ENCODE assay signal across 9 cellular contexts in the genomic region with DNA sequence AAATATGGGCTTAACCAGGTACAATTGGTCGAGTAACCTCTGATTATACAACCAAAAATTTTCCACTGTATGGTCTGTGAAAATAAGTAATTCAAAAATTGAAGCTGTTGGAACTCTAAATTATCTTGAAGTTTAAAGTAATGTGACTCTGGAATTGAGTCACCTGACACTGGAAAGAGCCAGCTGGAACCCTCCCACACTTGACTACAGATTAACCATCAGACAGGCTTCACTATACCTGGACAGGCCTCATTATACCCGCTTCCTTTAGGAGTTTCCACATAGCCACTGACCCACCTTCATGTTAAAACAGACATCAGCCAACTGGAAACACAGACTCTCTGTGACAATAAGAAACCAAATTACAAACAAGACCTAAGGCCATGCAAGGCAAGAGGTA. TPM values are rescaled to one million over a fixed set of nuclear protein-coding genes. Genes with fewer than 3 reads are reported as not detected.
DNase-seq lines count a peak whose midpoint lies in the region; ATAC-seq and TF ChIP-seq lines count a peak whose summit lies in the region.
"Had no signal": no experiment of that assay in that cellular context is flagged by ENCODE, and none has a peak within 500 bp of the region (broad histone marks: within the 10 kb centered on the region; RNA-seq: fewer than 3 reads in every experiment).

No MANE protein-coding gene starts in this region.

- no peaks in the 10 kb centered on the region for H3K27me3 ChIP-seq in right cardiac atrium (ENCODE audit: control insufficient read depth, insufficient read depth)

- no peak for DNase-seq in right cardiac atrium
- no peak for DNase-seq in left cardiac atrium
- no peak for DNase-seq in central memory CD8-positive, alpha-beta T cell (ENCODE audit: low spot score in 2 of 2)
- peak; percentile 25 for DNase-seq in mucosa of gallbladder (ENCODE audit: low spot score)
- DNase-seq in type B pancreatic cell (ENCODE audit: extremely low spot score, unreplicated experiment) = no peak
- DNase-seq in omental fat pad (ENCODE audit: low spot score) = no peak
- no peak for DNase-seq in activated CD4-positive, alpha-beta T cell treated with anti-CD3 and anti-CD28 coated beads, Interleukin-2, amount 50 U/mL, for 1 hour
- no peak for DNase-seq in NCI-H524 treated with DMSO at 0.1 percent for 48 hours (lab: John Stamatoyannopoulos, UW)

- H3K27me3 Mint-ChIP-seq in central memory CD8-positive, alpha-beta T cell = no peaks in the 10 kb centered on the region
- no peaks in the 10 kb centered on the region for H3K27me3 Mint-ChIP-seq in type B pancreatic cell

- no peak overlapping the region for H3K27ac Mint-ChIP-seq in central memory CD8-positive, alpha-beta T cell (ENCODE audit: low read depth)
- H3K27ac Mint-ChIP-seq in type B pancreatic cell = peak overlapping the region; percentile 80

- intact Hi-C loops in right cardiac atrium (cut with DNase I) (no loop called here), left cardiac atrium (cut with DNase I) (no loop called here)

- peaks cover 3% of the 10 kb centered on the region for H3K4me1 ChIP-seq in right cardiac atrium (ENCODE audit: control insufficient read depth, insufficient read depth, low read length)

- WGBS in right cardiac atrium = 79% methylated on average over 2 of the region's 2 CpGs

- peak overlapping the region; percentile 63 for H3K4me3 ChIP-seq in right cardiac atrium (ENCODE audit: low read length)

- H3K9me3 Mint-ChIP-seq in central memory CD8-positive, alpha-beta T cell = no peaks in the 10 kb centered on the region
- H3K9me3 Mint-ChIP-seq in type B pancreatic cell = no peaks in the 10 kb centered on the region

- ATAC-seq in right cardiac atrium = no peak
- ATAC-seq in left cardiac atrium = no peak
- ATAC-seq in central memory CD8-positive, alpha-beta T cell (replicated peaks; ENCODE audit: extremely low read depth, poor library complexity, severe bottlenecking) = no peak
- ATAC-seq in omental fat pad (ENCODE audit: low FRiP score) = no peak

- peaks cover 4% of the 10 kb centered on the region for H3K36me3 Mint-ChIP-seq in central memory CD8-positive, alpha-beta T cell (ENCODE audit: insufficient read depth)
- H3K36me3 Mint-ChIP-seq in type B pancreatic cell = peaks cover 31% of the 10 kb centered on the region

- no peaks in the 10 kb centered on the region for H3K9me3 ChIP-seq in right cardiac atrium (ENCODE audit: control insufficient read depth, low read length)

- no peaks in the 10 kb centered on the region for H3K4me1 Mint-ChIP-seq in central memory CD8-positive, alpha-beta T cell
- peaks cover 7% of the 10 kb centered on the region for H3K4me1 Mint-ChIP-seq in type B pancreatic cell (ENCODE audit: unreplicated experiment)

- H3K27ac ChIP-seq in right cardiac atrium (ENCODE audit: low read length) = no peak overlapping the region

- TF ChIP-seq CTCF in type B pancreatic cell (conservative IDR thresholded peaks at IDR 0.05) (no peak), omental fat pad (IDR thresholded peaks at IDR 0.05) (no peak)

- peak overlapping the region; percentile 72 for H3K4me3 Mint-ChIP-seq in central memory CD8-positive, alpha-beta T cell
- H3K4me3 Mint-ChIP-seq in type B pancreatic cell = peak overlapping the region; percentile 88

RNA-seq across cellular contexts. Expression of a gene that starts 1.3 kb away (rescaled TPM):
- total RNA-seq in right cardiac atrium (1 to 10 TPM; 3.5 to 5.0 (median 3.9) TPM), left cardiac atrium (1 to 10 TPM; 2.9 to 4.0 TPM), mucosa of gallbladder (7.7 TPM), type B pancreatic cell (ENCODE audit: low replicate concordance) (8.9 and 11.9 TPM in 2 replicates), omental fat pad (1 to 10 TPM; 3.2 to 5.2 (median 3.5) TPM)
- 4.0 TPM for polyA plus RNA-seq in right cardiac atrium

RNA-seq across cellular contexts. Expression of a gene that starts 18.6 kb away (rescaled TPM):
- total RNA-seq in right cardiac atrium (under 1 TPM in 2 of 4 donors, not detected in 2; 0.20 to 0.38 TPM), left cardiac atrium (under 1 TPM; 0.29 to 0.73 TPM), mucosa of gallbladder (0.17 TPM), type B pancreatic cell (ENCODE audit: low replicate concordance) (1.4 and 1.8 TPM in 2 replicates), omental fat pad (1 to 10 TPM in 2 of 4 donors, under 1 TPM in 1, not detected in 1; 0.19 to 2.4 (median 1.9) TPM)
- 0.23 TPM for polyA plus RNA-seq in right cardiac atrium
- total RNA-seq: myocyte had no signal

RNA-seq across cellular contexts. Expression of a gene that starts 30.3 kb away (rescaled TPM):
- total RNA-seq in right cardiac atrium (10 to 100 TPM in 3 of 4 donors, 1 to 10 TPM in 1; 9.6 to 14.7 (median 13.6) TPM), left cardiac atrium (10 to 100 TPM; 10.5 to 11.6 TPM), mucosa of gallbladder (12.2 TPM), type B pancreatic cell (ENCODE audit: low replicate concordance) (11.2 and 20.7 TPM in 2 replicates), omental fat pad (10 to 100 TPM in 1 of 4 donors, 1 to 10 TPM in 3; 2.5 to 13.4 (median 4.8) TPM)
- 5.6 TPM for polyA plus RNA-seq in right cardiac atrium
